Comparison of ENCODE assay signal across 1 cellular context in genomic region chr10:19730848-19731247, GRCh38.
TF ChIP-seq lines count a peak whose summit lies in the region.

No MANE protein-coding gene starts in this region.

TF ChIP-seq in SK-N-SH, 30 proteins besides CTCF, POLR2A, EP300 and RAD21 (continued from another document):
- TF ChIP-seq REST (IDR thresholded peaks at IDR 0.05; ENCODE audit: low read depth, low read length) (no peak), MAX (IDR thresholded peaks at IDR 0.05; ENCODE audit: low read depth) (no peak), NRF1 (IDR thresholded peaks at IDR 0.05; ENCODE audit: low read depth, low read length) (no peak), TCF12 (IDR thresholded peaks at IDR 0.05) (peak; percentile 65), GABPA (IDR thresholded peaks at IDR 0.05; ENCODE audit: low read depth) (no peak), MEF2A (IDR thresholded peaks at IDR 0.05; ENCODE audit: borderline replicate concordance, low read depth) (no peak), ZBTB33 (IDR thresholded peaks at IDR 0.05; ENCODE audit: borderline replicate concordance, low read depth) (no peak)
